Comparison of ENCODE assay signal across 26 cellular contexts in genomic region chr18:51907687-51908597, GRCh38.
"Had no signal": no experiment of that assay in that cellular context is flagged by ENCODE, and none has a peak within 500 bp of the region (broad histone marks: within the 10 kb centered on the region; RNA-seq: fewer than 3 reads in every experiment).

No MANE protein-coding gene starts in this region.

- H3K36me3 ChIP-seq: esophagus squamous epithelium, heart right ventricle, thoracic aorta, vagina had no signal

- H3K9me3 ChIP-seq: esophagus squamous epithelium, heart right ventricle, psoas muscle, thoracic aorta, vagina had no signal

- H2AFZ ChIP-seq: parathyroid adenoma had no signal

- ATAC-seq: heart right ventricle; naive thymus-derived CD4-positive, alpha-beta T cell; psoas muscle; sciatic nerve; stimulated activated effector memory CD8-positive, alpha-beta T cell treated with anti-CD3 and anti-CD28 coated beads, Interleukin-12 subunit alpha, Interleukin-12 subunit beta, amount 100 ng/mL, for 72 hours had no signal

- H3K27ac ChIP-seq: epithelial cell of prostate, esophagus squamous epithelium, heart right ventricle, parathyroid adenoma, psoas muscle, skin epidermis, thoracic aorta, vagina had no signal

- H3K4me1 ChIP-seq: esophagus squamous epithelium, heart right ventricle, parathyroid adenoma, psoas muscle, vagina had no signal

- H3K79me2 ChIP-seq: parathyroid adenoma had no signal

- H3K4me3 ChIP-seq: esophagus squamous epithelium, heart right ventricle, psoas muscle, skin epidermis, thoracic aorta, vagina had no signal

- DNase-seq: activated CD4-positive, alpha-beta memory T cell treated with anti-CD3 and anti-CD28 coated beads, Interleukin-2, amount 10 ng/mL, durations not matched to agents 7 days and 5 days; activated CD4-positive, alpha-beta T cell treated with anti-CD3 and anti-CD28 coated beads, Interleukin-2, amount 10 ng/mL, durations not matched to agents 7 days and 5 days; activated CD4-positive, CD25-positive, alpha-beta regulatory T cell treated with anti-CD3 and anti-CD28 coated beads, Interleukin-2, amount 50 U/mL, for 72 hours; activated CD8-positive, alpha-beta memory T cell treated with anti-CD3 and anti-CD28 coated beads, Interleukin-2, amount 50 U/mL, for 48 hours; activated gamma-delta T cell; activated naive CD4-positive, alpha-beta T cell treated with anti-CD3 and anti-CD28 coated beads, Interleukin-2, amount 10 ng/mL, durations not matched to agents 7 days and 5 days; activated naive CD8-positive, alpha-beta T cell treated with anti-CD3 and anti-CD28 coated beads, Interleukin-2, amount 10 ng/mL, durations not matched to agents 7 days and 5 days; activated T-cell treated with anti-CD3 and anti-CD28 coated beads, Interleukin-2, amount 50 U/mL, for 24 hours; dermis blood vessel endothelial cell; effector CD8-positive, alpha-beta T cell; esophagus squamous epithelium; foreskin melanocyte; heart right ventricle; kidney glomerular epithelial cell; naive thymus-derived CD4-positive, alpha-beta T cell; psoas muscle; stimulated activated CD4-positive, alpha-beta T cell treated with anti-CD3 and anti-CD28 coated beads, Interleukin-4, amount 100 ng/mL, for 24 hours had no signal

- FAIRE-seq: astrocyte, endometrium had no signal

- H3K27me3 ChIP-seq: esophagus squamous epithelium, heart right ventricle, vagina had no signal
